16 cellular contexts compared by ENCODE assay signal in genomic region chr1:224510880-224511645, GRCh38.
A peak's percentile ranks its signal among the peaks of the same experiment; 100 is the strongest.
DNase-seq lines count a peak whose midpoint lies in the region; ATAC-seq and TF ChIP-seq lines count a peak whose summit lies in the region.
"Had no signal": no experiment of that assay in that cellular context is flagged by ENCODE, and none has a peak within 500 bp of the region (broad histone marks: within the 10 kb centered on the region; RNA-seq: fewer than 3 reads in every experiment).

No MANE protein-coding gene starts in this region.

- no peak overlapping the region for H3K27ac Mint-ChIP-seq in H9
- no peak overlapping the region for H3K27ac Mint-ChIP-seq in activated CD4-positive, alpha-beta memory T cell treated with anti-CD3 and anti-CD28 coated beads for 36 hours
- H3K27ac Mint-ChIP-seq: activated CD4-positive, alpha-beta T cell treated with anti-CD3 and anti-CD28 coated beads for 36 hours; progenitor cell of endocrine pancreas had no signal

- no peaks in the 10 kb centered on the region for H3K36me3 Mint-ChIP-seq in H9 (ENCODE audit: insufficient read depth in 1 of 3, low read depth in 3 of 3)
- H3K36me3 Mint-ChIP-seq in activated CD4-positive, alpha-beta memory T cell treated with anti-CD3 and anti-CD28 coated beads for 36 hours, result no peaks in the 10 kb centered on the region

- ATAC-seq in SK-N-SH treated with all-trans-retinoic acid at 6 μM for 48 hours (peak; percentile 18), GM19035 (IDR thresholded peaks at IDR 0.05; ENCODE audit: unreplicated experiment) (no peak)
- ATAC-seq: activated CD4-positive, alpha-beta T cell treated with anti-CD3 and anti-CD28 coated beads for 36 hours had no signal

- no peak overlapping the region; the same call in 1 of the 2 replicates for H3K14ac ChIP-seq in H9 (ENCODE audit: insufficient read depth, low read length)

- H3K4me3 Mint-ChIP-seq in H9, result no peak overlapping the region
- no peak overlapping the region for H3K4me3 Mint-ChIP-seq in activated CD4-positive, alpha-beta memory T cell treated with anti-CD3 and anti-CD28 coated beads for 36 hours
- H3K4me3 Mint-ChIP-seq: activated CD4-positive, alpha-beta T cell treated with anti-CD3 and anti-CD28 coated beads for 36 hours had no signal

- peak overlapping the region; percentile 7; the same call in 1 of the 2 replicates for H3K27ac ChIP-seq in BLaER1
- H3K27ac ChIP-seq in H9 (ENCODE audit: insufficient read length, low read depth, low read length), result no peak overlapping the region
- H3K27ac ChIP-seq: C4-2B, epithelial cell of prostate had no signal

- H3K27me3 Mint-ChIP-seq in H9 (ENCODE audit: low read depth), result no peaks in the 10 kb centered on the region; the same call in none of the 2 replicates
- no peaks in the 10 kb centered on the region for H3K27me3 Mint-ChIP-seq in activated CD4-positive, alpha-beta memory T cell treated with anti-CD3 and anti-CD28 coated beads for 36 hours
- H3K27me3 Mint-ChIP-seq: activated CD4-positive, alpha-beta T cell treated with anti-CD3 and anti-CD28 coated beads for 36 hours had no signal

- no peaks in the 10 kb centered on the region for H3K79me2 ChIP-seq in H9 (ENCODE audit: insufficient read depth, low read length)

- H3K23ac ChIP-seq in H9 (ENCODE audit: insufficient read length, low read depth, low read length), result no peak overlapping the region

- H2AFZ ChIP-seq in H9 (ENCODE audit: low read length), result no peak overlapping the region

- no peaks in the 10 kb centered on the region for H3K27me3 ChIP-seq in BLaER1
- no peaks in the 10 kb centered on the region for H3K27me3 ChIP-seq in H9 (ENCODE audit: insufficient read depth, low read length)

- H3K4me1 ChIP-seq in BLaER1 (peaks cover 14% of the 10 kb centered on the region), H9 (ENCODE audit: insufficient read depth, low read length) (peaks cover 1% of the 10 kb centered on the region; the same call in 1 of the 2 replicates)

- H2BK5ac ChIP-seq in H9 (ENCODE audit: insufficient read length, low read length), result no peak overlapping the region

- DNase-seq in H9 (no peak), fibroblast of the aortic adventitia (ENCODE audit: low read depth) (peak; percentile 70), iPS-NIHi11 (ENCODE audit: low spot score) (no peak), SW 1271 (lab: John Stamatoyannopoulos, UW) (no peak)
- no peak for DNase-seq in activated CD4-positive, alpha-beta memory T cell treated with anti-CD3 and anti-CD28 coated beads for 36 hours
- DNase-seq: activated CD4-positive, alpha-beta T cell treated with anti-CD3 and anti-CD28 coated beads for 36 hours; NCI-H1105; NCI-H524 treated with DMSO at 0.1 percent for 48 hours; stimulated activated CD4-positive, alpha-beta T cell treated with anti-CD3 and anti-CD28 coated beads, Interleukin-2, amount 100 ng/mL, for 24 hours; stimulated activated naive CD4-positive, alpha-beta T cell had no signal

- H2AK5ac ChIP-seq in H9 (ENCODE audit: insufficient read length, low read length), result no peak overlapping the region

- H2BK120ac ChIP-seq in H9 (ENCODE audit: low read depth, low read length, poor library complexity, severe bottlenecking), result no peak overlapping the region

- no peaks in the 10 kb centered on the region for H3K9me3 Mint-ChIP-seq in H9
- H3K9me3 Mint-ChIP-seq in activated CD4-positive, alpha-beta memory T cell treated with anti-CD3 and anti-CD28 coated beads for 36 hours, result no peaks in the 10 kb centered on the region

- no peak overlapping the region for H3K56ac ChIP-seq in H9 (ENCODE audit: insufficient read length, low read depth, low read length)

- H3K9ac ChIP-seq in BLaER1 (peak overlapping the region; percentile 44; the same call in 1 of the 2 replicates), H9 (ENCODE audit: extremely low read depth, insufficient read length, low read length) (no peak overlapping the region)

- no peak overlapping the region for H4K91ac ChIP-seq in H9 (ENCODE audit: insufficient read length, low read depth, low read length)

- intact Hi-C loops in activated CD4-positive, alpha-beta memory T cell treated with anti-CD3 and anti-CD28 coated beads for 36 hours (cut with micrococcal nuclease), result loop anchor here (10.0 kb wide), 1 partner anchor 194 kb away; no protein-coding TSS in a partner anchor

- no peak overlapping the region for H3K18ac ChIP-seq in H9 (ENCODE audit: insufficient read length, low read depth, low read length)

- H2BK20ac ChIP-seq in H9 (ENCODE audit: low read depth, low read length, poor library complexity, severe bottlenecking), result no peak overlapping the region

- peaks cover 20 to 29% of the 10 kb centered on the region in 2 experiments for H3K4me1 Mint-ChIP-seq in H9
- H3K4me1 Mint-ChIP-seq in activated CD4-positive, alpha-beta memory T cell treated with anti-CD3 and anti-CD28 coated beads for 36 hours (ENCODE audit: low read depth), result peaks cover 3% of the 10 kb centered on the region

- peak overlapping the region; percentile 45 for H3K4me2 ChIP-seq in BLaER1
- H3K4me2 ChIP-seq in H9 (ENCODE audit: insufficient read depth, insufficient read length, low read length), result no peak overlapping the region

- POLR2A ChIA-PET in activated CD4-positive, alpha-beta memory T cell treated with anti-CD3 and anti-CD28 coated beads for 36 hours (lab: Charles Lee), result no interaction called here

- no peaks in the 10 kb centered on the region for H3K79me1 ChIP-seq in H9 (ENCODE audit: insufficient read depth, low read depth, low read length, poor library complexity, severe bottlenecking)

- no CpG with 5 or more reads among the region's 4 CpGs for WGBS in H9 (ENCODE audit: extremely low coverage, insufficient read length, low lambda C conversion rate)

- H3T11ph ChIP-seq in H9 (ENCODE audit: low read length), result no peak overlapping the region

- CTCF ChIA-PET in activated CD4-positive, alpha-beta memory T cell treated with anti-CD3 and anti-CD28 coated beads for 36 hours (lab: Charles Lee), result interaction anchor here (0.7 to 12.7 kb wide), 3 partner anchors 128 to 342 kb away, joined by 3 to 134 read pairs (median 4); no protein-coding TSS in a partner anchor

- H4K5ac ChIP-seq in H9 (ENCODE audit: insufficient read length, low read depth, low read length), result no peak overlapping the region

- no peaks in the 10 kb centered on the region for H3K9me3 ChIP-seq in BLaER1
- H3K9me3 ChIP-seq in H9 (ENCODE audit: control insufficient read depth, low read depth, low read length), result no peaks in the 10 kb centered on the region

- peak overlapping the region; percentile 65 for H2BK12ac ChIP-seq in H9 (ENCODE audit: insufficient read length, low read depth, low read length)

- H3K4ac ChIP-seq in H9 (ENCODE audit: low read depth, low read length), result no peak overlapping the region

- H3K23me2 ChIP-seq in H9 (ENCODE audit: insufficient read length, low read depth, low read length, poor library complexity, severe bottlenecking), result no peaks in the 10 kb centered on the region

- H3K36me3 ChIP-seq in BLaER1, result no peaks in the 10 kb centered on the region

- H4K20me1 ChIP-seq in BLaER1 (no peaks in the 10 kb centered on the region), H9 (ENCODE audit: control insufficient read depth, insufficient read depth, insufficient read length) (no peaks in the 10 kb centered on the region)

- TF ChIP-seq CTCF in H9 (conservative IDR thresholded peaks at IDR 0.05) (no peak), fibroblast of the aortic adventitia (IDR thresholded peaks at IDR 0.05; ENCODE audit: insufficient read depth, low read length) (no peak)

- H3K4me3 ChIP-seq in BLaER1 (no peak overlapping the region), fibroblast of the aortic adventitia (ENCODE audit: low read depth, low read length) (no peak overlapping the region)

- H4K8ac ChIP-seq in H9 (replicated peaks; ENCODE audit: insufficient read length, low read depth, low read length), result no peak overlapping the region

- no peak overlapping the region for H2BK15ac ChIP-seq in H9 (ENCODE audit: low read depth, low read length)

TF ChIP-seq in SK-N-SH treated with all-trans-retinoic acid at 6 μM for 48 hours, 23 proteins besides CTCF, POLR2A, EP300 and RAD21 (continues in another document):
- TF ChIP-seq ZFP3 (CRISPR knock-in tag; IDR thresholded peaks at IDR 0.05) (no peak), SNAI2 (CRISPR knock-in tag; IDR thresholded peaks at IDR 0.05) (no peak), GLIS3 (CRISPR knock-in tag; IDR thresholded peaks at IDR 0.05) (no peak), TOX (CRISPR knock-in tag; IDR thresholded peaks at IDR 0.05; ENCODE audit: borderline replicate concordance) (no peak), CSDC2 (CRISPR knock-in tag; IDR thresholded peaks at IDR 0.05) (no peak), ZFP30 (CRISPR knock-in tag; IDR thresholded peaks at IDR 0.05) (no peak), ZNF565 (CRISPR knock-in tag; conservative IDR thresholded peaks at IDR 0.05; ENCODE audit: low read depth) (no peak), ZC3H10 (CRISPR knock-in tag; IDR thresholded peaks at IDR 0.05) (no peak), CSRNP3 (CRISPR knock-in tag; IDR thresholded peaks at IDR 0.05) (no peak), ISL1 (CRISPR knock-in tag; IDR thresholded peaks at IDR 0.05) (no peak)
- TF ChIP-seq, protein P1, sequence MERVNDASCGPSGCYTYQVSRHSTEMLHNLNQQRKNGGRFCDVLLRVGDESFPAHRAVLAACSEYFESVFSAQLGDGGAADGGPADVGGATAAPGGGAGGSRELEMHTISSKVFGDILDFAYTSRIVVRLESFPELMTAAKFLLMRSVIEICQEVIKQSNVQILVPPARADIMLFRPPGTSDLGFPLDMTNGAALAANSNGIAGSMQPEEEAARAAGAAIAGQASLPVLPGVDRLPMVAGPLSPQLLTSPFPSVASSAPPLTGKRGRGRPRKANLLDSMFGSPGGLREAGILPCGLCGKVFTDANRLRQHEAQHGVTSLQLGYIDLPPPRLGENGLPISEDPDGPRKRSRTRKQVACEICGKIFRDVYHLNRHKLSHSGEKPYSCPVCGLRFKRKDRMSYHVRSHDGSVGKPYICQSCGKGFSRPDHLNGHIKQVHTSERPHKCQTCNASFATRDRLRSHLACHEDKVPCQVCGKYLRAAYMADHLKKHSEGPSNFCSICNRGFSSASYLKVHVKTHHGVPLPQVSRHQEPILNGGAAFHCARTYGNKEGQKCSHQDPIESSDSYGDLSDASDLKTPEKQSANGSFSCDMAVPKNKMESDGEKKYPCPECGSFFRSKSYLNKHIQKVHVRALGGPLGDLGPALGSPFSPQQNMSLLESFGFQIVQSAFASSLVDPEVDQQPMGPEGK (CRISPR knock-in tag; IDR thresholded peaks at IDR 0.05; ENCODE audit: borderline replicate concordance), result no peak
